In the genomic region with DNA sequence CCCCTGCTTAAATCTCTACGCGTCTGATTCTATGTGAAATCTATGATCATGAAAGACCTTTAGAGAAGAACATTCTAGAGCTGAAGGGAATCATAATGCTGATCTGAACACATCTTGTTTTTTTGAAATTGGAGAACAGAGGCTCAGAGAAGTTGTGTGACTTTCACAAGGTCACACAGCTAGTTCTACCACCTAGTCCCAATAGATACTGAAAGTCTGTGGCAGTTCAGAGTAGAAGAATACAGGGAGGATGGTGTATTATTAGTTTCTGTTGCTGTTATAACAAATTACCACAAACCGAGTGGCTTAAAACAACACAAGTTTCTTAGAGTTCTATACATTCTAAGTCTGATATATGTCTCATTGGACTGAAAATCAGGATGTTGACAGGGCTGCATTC, we compare ENCODE assay signal across 29 cellular contexts.
"Had no signal": no experiment of that assay in that cellular context is flagged by ENCODE, and none has a peak within 500 bp of the region (broad histone marks: within the 10 kb centered on the region; RNA-seq: fewer than 3 reads in every experiment).

No MANE protein-coding gene starts in this region.

- H3K27ac ChIP-seq: colonic mucosa, coronary artery, dorsolateral prefrontal cortex, epithelial cell of prostate, esophagus muscularis mucosa, esophagus squamous epithelium, foreskin keratinocyte, gastrocnemius medialis, gastroesophageal sphincter, heart left ventricle, heart right ventricle, hepatocyte had no signal

- FAIRE-seq: colon, endometrium, endothelial cell of umbilical vein, frontal cortex had no signal

- H3K4me3 ChIP-seq: colonic mucosa, coronary artery, dorsolateral prefrontal cortex, esophagus muscularis mucosa, esophagus squamous epithelium, gastrocnemius medialis, gastroesophageal sphincter, heart left ventricle, heart right ventricle, hepatocyte had no signal

- H3K27me3 ChIP-seq: colonic mucosa, dorsolateral prefrontal cortex, esophagus muscularis mucosa, esophagus squamous epithelium, foreskin keratinocyte, gastrocnemius medialis, gastroesophageal sphincter, heart left ventricle, heart right ventricle, hepatocyte had no signal

- H2AFZ ChIP-seq: hepatocyte had no signal

- DNase-seq: colonic mucosa; cortex of kidney; dermis blood vessel endothelial cell; dorsolateral prefrontal cortex; effector CD4-positive, alpha-beta T cell; effector CD8-positive, alpha-beta T cell; effector memory CD4-positive, alpha-beta T cell; effector memory CD8-positive, alpha-beta T cell; endodermal cell; erythroblast; esophagus squamous epithelium; foreskin fibroblast; foreskin keratinocyte; foreskin melanocyte; gastrocnemius medialis; glutamatergic neuron; head of caudate nucleus; heart left ventricle; heart right ventricle had no signal

- ATAC-seq: effector memory CD8-positive, alpha-beta T cell; esophagus mucosa; foreskin keratinocyte; gastrocnemius medialis; gastroesophageal sphincter; heart left ventricle; heart right ventricle had no signal

- H3K79me2 ChIP-seq: hepatocyte had no signal

- H3K36me3 ChIP-seq: colonic mucosa had no signal

- H3K9me3 ChIP-seq: colonic mucosa, esophagus muscularis mucosa, esophagus squamous epithelium, gastrocnemius medialis, gastroesophageal sphincter, heart right ventricle had no signal

- H3K4me2 ChIP-seq: hepatocyte had no signal

- H3K4me1 ChIP-seq: colonic mucosa, esophagus muscularis mucosa, esophagus squamous epithelium, gastrocnemius medialis, gastroesophageal sphincter, heart left ventricle, heart right ventricle had no signal
